Comparison of ENCODE assay signal across 9 cellular contexts in genomic region chr6:13604135-13604534, GRCh38.
"Had no signal": no experiment of that assay in that cellular context is flagged by ENCODE, and none has a peak within 500 bp of the region (broad histone marks: within the 10 kb centered on the region; RNA-seq: fewer than 3 reads in every experiment).

No MANE protein-coding gene starts in this region.

- H3K27ac Mint-ChIP-seq: HFFc6 had no signal

- H3K9ac ChIP-seq: GM23248 had no signal

- H3K4me1 ChIP-seq: HAP-1 had no signal

- H3K9me3 Mint-ChIP-seq: HFFc6 had no signal

- H3K27ac ChIP-seq: GM23248, HL-60 had no signal

- ATAC-seq: HCT116 had no signal

- DNase-seq: GM23248, GOT3, H7, HFFc6, IMR-90, KBM-7 had no signal

- H3K4me3 Mint-ChIP-seq: HFFc6 had no signal

- H3K4me3 ChIP-seq: GM23248, HAP-1 had no signal

- H2AFZ ChIP-seq: GM23248 had no signal

- H3K36me3 ChIP-seq: HAP-1 had no signal

- H3K9me3 ChIP-seq: HAP-1 had no signal
